In the genomic region with DNA sequence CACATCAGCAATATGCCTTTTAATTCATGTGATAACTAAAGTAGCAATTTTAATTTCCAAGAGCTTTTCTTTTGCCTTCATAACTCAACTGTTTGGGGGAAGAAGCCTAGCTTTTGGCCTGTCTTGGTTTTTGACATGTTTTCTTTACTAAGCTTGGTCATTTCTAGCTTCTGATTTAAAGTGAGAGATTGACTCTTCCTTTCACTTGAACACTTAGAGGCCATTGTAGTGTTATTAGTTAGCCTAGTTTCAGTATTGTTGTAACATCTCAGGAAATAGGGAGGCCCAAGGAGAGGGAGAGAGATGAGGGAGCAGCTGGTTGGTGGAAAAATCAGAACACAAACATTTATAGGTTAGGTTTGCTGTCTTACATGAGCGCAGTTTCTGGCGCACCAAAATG, we compare ENCODE assay signal across 23 cellular contexts.
"Had no signal": no experiment of that assay in that cellular context is flagged by ENCODE, and none has a peak within 500 bp of the region (broad histone marks: within the 10 kb centered on the region; RNA-seq: fewer than 3 reads in every experiment).

No MANE protein-coding gene starts in this region.

- ATAC-seq: activated CD4-positive, CD25-positive, alpha-beta regulatory T cell treated with anti-CD3 and anti-CD28 coated beads, Interleukin-2, amount 50 U/mL, for 24 hours; activated CD8-positive, alpha-beta T cell treated with anti-CD3 and anti-CD28 coated beads for 36 hours; activated T-cell treated with anti-CD3 and anti-CD28 coated beads, Interleukin-2, amount 50 U/mL, for 4 hours; foreskin keratinocyte; heart left ventricle; naive thymus-derived CD4-positive, alpha-beta T cell; sciatic nerve; stimulated activated naive CD8-positive, alpha-beta T cell treated with anti-CD3 and anti-CD28 coated beads, Interleukin-15, amount 100 ng/mL, for 72 hours had no signal

- H3K27ac ChIP-seq: esophagus muscularis mucosa, foreskin keratinocyte, heart left ventricle, ovary, skin epidermis, upper lobe of left lung, WERI-Rb-1 had no signal

- H3K27me3 ChIP-seq: esophagus muscularis mucosa, foreskin keratinocyte, heart left ventricle, ovary, upper lobe of left lung had no signal

- DNase-seq: activated CD4-positive, alpha-beta T cell treated with anti-CD3 and anti-CD28 coated beads, Interleukin-2, amount 50 U/mL, for 1 hour; activated CD8-positive, alpha-beta T cell treated with anti-CD3 and anti-CD28 coated beads for 36 hours; activated naive CD4-positive, alpha-beta T cell; activated T-cell treated with anti-CD3 and anti-CD28 coated beads, Interleukin-2, amount 50 U/mL, for 4 hours; dermis blood vessel endothelial cell; effector CD4-positive, alpha-beta T cell; foreskin keratinocyte; heart left ventricle; hypothalamus; midbrain; naive thymus-derived CD4-positive, alpha-beta T cell; ovary; stimulated activated CD4-positive, alpha-beta T cell treated with anti-CD3 and anti-CD28 coated beads, Interleukin-12 subunit alpha, Interleukin-12 subunit beta, amount 100 ng/mL, for 4 hours; stimulated activated CD4-positive, alpha-beta T cell treated with anti-CD3 and anti-CD28 coated beads, Interleukin-4, amount 100 ng/mL, for 1 hour; stimulated activated naive CD8-positive, alpha-beta T cell treated with anti-CD3 and anti-CD28 coated beads, Interleukin-15, amount 100 ng/mL, for 72 hours; substantia nigra; T-helper 9 cell; upper lobe of left lung; WERI-Rb-1 had no signal

- H3K4me3 ChIP-seq: esophagus muscularis mucosa, heart left ventricle, ovary, skin epidermis, upper lobe of left lung had no signal

- H3K36me3 ChIP-seq: ovary, upper lobe of left lung, WERI-Rb-1 had no signal

- H3K9me3 ChIP-seq: ovary had no signal
